ENCODE assay signal across 9 cellular contexts in the genomic region with DNA sequence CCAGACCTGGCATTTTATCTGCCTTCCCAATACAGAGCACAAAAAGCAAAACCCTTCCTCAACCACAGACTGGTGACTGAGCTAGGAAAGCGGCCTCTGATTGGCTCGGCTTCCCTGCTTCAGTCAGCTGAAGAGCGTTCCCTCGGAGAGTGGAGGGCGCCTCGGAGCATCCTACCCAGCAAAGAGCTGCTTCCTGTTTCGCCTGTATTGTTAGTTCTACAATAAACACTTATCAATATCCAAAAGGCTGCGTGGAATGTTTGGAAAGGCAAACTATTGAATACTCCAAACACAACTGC.
DNase-seq lines count a peak whose midpoint lies in the region; ATAC-seq and TF ChIP-seq lines count a peak whose summit lies in the region.
"Had no signal": no experiment of that assay in that cellular context is flagged by ENCODE, and none has a peak within 500 bp of the region (broad histone marks: within the 10 kb centered on the region; RNA-seq: fewer than 3 reads in every experiment).

No MANE protein-coding gene starts in this region.

- ATAC-seq in WTC11: peak; percentile 97
- ATAC-seq in left ventricle myocardium superior: peak; percentile 57
- no peak for ATAC-seq in PC-3

- H3K4me1 ChIP-seq in Loucy (ENCODE audit: insufficient read depth, low read length, poor library complexity, severe bottlenecking) (peaks cover 3% of the 10 kb centered on the region), PC-3 (ENCODE audit: insufficient read depth, low read length) (no peaks in the 10 kb centered on the region)

- H3K79me2 ChIP-seq in Loucy (ENCODE audit: insufficient read depth, low read length) (no peaks in the 10 kb centered on the region), PC-3 (ENCODE audit: low read length) (no peaks in the 10 kb centered on the region)

- TF ChIP-seq CTCF in Loucy (conservative IDR thresholded peaks at IDR 0.05; ENCODE audit: low read length): no peak
- TF ChIP-seq CTCF in WTC11 (IDR thresholded peaks at IDR 0.05): no peak
- no peak for TF ChIP-seq CTCF in PC-3 (conservative IDR thresholded peaks at IDR 0.05; ENCODE audit: low read depth, low read length)

- POLR2A ChIA-PET in WTC11 (lab: Charles Lee) (no interaction called here), PC-3 (lab: Charles Lee; ENCODE audit: unreplicated experiment) (no interaction called here)

- H4K20me1 ChIP-seq in Loucy (ENCODE audit: insufficient read depth, low read length, poor library complexity, severe bottlenecking): no peaks in the 10 kb centered on the region
- H4K20me1 ChIP-seq in PC-3 (ENCODE audit: low read length): no peaks in the 10 kb centered on the region

- DNase-seq in A172 (ENCODE audit: low spot score) (peak; percentile 48), WTC11 (ENCODE audit: low spot score) (peak; percentile 31), left ventricle myocardium superior (peak; percentile 34), NCI-H446 (lab: John Stamatoyannopoulos, UW) (no peak), NCI-H1105 treated with DMSO at 0.1 percent for 48 hours (lab: John Stamatoyannopoulos, UW) (no peak), PC-3 (no peak), GF-D8 (lab: John Stamatoyannopoulos, UW) (no peak)

- H3K9me2 ChIP-seq in Loucy (replicated peaks; ENCODE audit: low read depth, low read length) (no peaks in the 10 kb centered on the region), PC-3 (replicated peaks; ENCODE audit: low read length) (no peaks in the 10 kb centered on the region)

- peak overlapping the region; percentile 53 for H3K9ac ChIP-seq in Loucy (ENCODE audit: low read depth, low read length, poor library complexity, severe bottlenecking)
- no peak overlapping the region for H3K9ac ChIP-seq in PC-3 (ENCODE audit: low read length)

- intact Hi-C loops in left ventricle myocardium superior (cut with micrococcal nuclease): no loop called here
- intact Hi-C loops in PC-3 (cut with micrococcal nuclease): no loop called here

- H3K27me3 ChIP-seq in Loucy (ENCODE audit: insufficient read depth, low read length, poor library complexity, severe bottlenecking) (no peaks in the 10 kb centered on the region), PC-3 (ENCODE audit: low read length) (peaks cover 99% of the 10 kb centered on the region)

- BruUV-seq in PC-3 (replicated peaks; lab: Mats Ljungman, UMichigan): no TSS peak

- no peak overlapping the region for H3K27ac Mint-ChIP-seq in WTC11

- H3K27ac ChIP-seq in PC-3 (ENCODE audit: low read length): no peak overlapping the region

- H3K4me3 Mint-ChIP-seq in WTC11: no peak overlapping the region

- H3K9me3 ChIP-seq in Loucy (ENCODE audit: insufficient read depth, low read depth, low read length) (no peaks in the 10 kb centered on the region), PC-3 (ENCODE audit: low read length) (no peaks in the 10 kb centered on the region)

- no peaks in the 10 kb centered on the region for H3K27me3 Mint-ChIP-seq in WTC11 (ENCODE audit: low read depth)

- no peaks in the 10 kb centered on the region for H3K36me3 Mint-ChIP-seq in WTC11

- no peaks in the 10 kb centered on the region for H3K36me3 ChIP-seq in Loucy (ENCODE audit: insufficient read depth, low read length)
- no peaks in the 10 kb centered on the region for H3K36me3 ChIP-seq in PC-3 (ENCODE audit: low read depth, low read length)

- H2AFZ ChIP-seq in Loucy (ENCODE audit: low read length) (peak overlapping the region; percentile 77), PC-3 (ENCODE audit: low read length) (no peak overlapping the region)

- peaks cover 36% of the 10 kb centered on the region for H3K4me1 Mint-ChIP-seq in WTC11

- H3K4me2 ChIP-seq in Loucy (ENCODE audit: low read depth, low read length, poor library complexity, severe bottlenecking): peak overlapping the region; percentile 70
- H3K4me2 ChIP-seq in PC-3 (ENCODE audit: low read length): no peak overlapping the region

- CTCF ChIA-PET in WTC11 (lab: Charles Lee) (interaction anchor here (0.8 to 1.8 kb wide), 10 partner anchors 10 to 62 kb away, joined by 3 to 17 read pairs (median 3); no protein-coding TSS in a partner anchor), PC-3 (lab: Charles Lee) (no interaction called here)

- H3K4me3 ChIP-seq in Loucy (ENCODE audit: low read length, poor library complexity, severe bottlenecking): peak overlapping the region; percentile 69
- H3K4me3 ChIP-seq in PC-3 (ENCODE audit: low read length): no peak overlapping the region
- H3K4me3 ChIP-seq: lung had no signal

- H3F3A ChIP-seq in Loucy (ENCODE audit: low read depth): no peaks in the 10 kb centered on the region
- H3F3A ChIP-seq in PC-3 (ENCODE audit: low read length, unreplicated experiment): no peaks in the 10 kb centered on the region

- no peaks in the 10 kb centered on the region for H3K9me3 Mint-ChIP-seq in WTC11

TF ChIP-seq in WTC11, 78 proteins besides CTCF, POLR2A, EP300 and RAD21:
- no peak for TF ChIP-seq TCF7 (CRISPR knock-in tag; IDR thresholded peaks at IDR 0.05; ENCODE audit: low read depth)
- no peak for TF ChIP-seq ATF1 (CRISPR knock-in tag; IDR thresholded peaks at IDR 0.05)
- TF ChIP-seq RELA (CRISPR knock-in tag; IDR thresholded peaks at IDR 0.05; ENCODE audit: borderline replicate concordance): no peak
- TF ChIP-seq, protein P1, sequence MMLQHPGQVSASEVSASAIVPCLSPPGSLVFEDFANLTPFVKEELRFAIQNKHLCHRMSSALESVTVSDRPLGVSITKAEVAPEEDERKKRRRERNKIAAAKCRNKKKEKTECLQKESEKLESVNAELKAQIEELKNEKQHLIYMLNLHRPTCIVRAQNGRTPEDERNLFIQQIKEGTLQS (CRISPR knock-in tag; conservative IDR thresholded peaks at IDR 0.05): no peak

Comparison
In these comparisons a context has a peak if more than half of its experiments do, and no peak if none do; other contexts are left out.
1. DNase-seq: peak in A172 (single experiment), WTC11 (single experiment) and left ventricle myocardium superior (single experiment); none in NCI-H446 (0 of 2), NCI-H1105 treated with DMSO at 0.1 percent for 48 hours (single experiment), PC-3 (single experiment) and GF-D8 (single experiment).